ENCODE assay signal across 10 cellular contexts in genomic region chr7:20030915-20031362, GRCh38.
DNase-seq lines count a peak whose midpoint lies in the region; ATAC-seq and TF ChIP-seq lines count a peak whose summit lies in the region.
"Had no signal": no experiment of that assay in that cellular context is flagged by ENCODE, and none has a peak within 500 bp of the region (broad histone marks: within the 10 kb centered on the region; RNA-seq: fewer than 3 reads in every experiment).

No MANE protein-coding gene starts in this region.

- H3K4me1 Mint-ChIP-seq in natural killer cell treated with Interleukin-12 subunit alpha and Interleukin-12 subunit beta and Interleukin-15 and Interleukin-18, amount 100 ng/mL, for 72 hours (ENCODE audit: low read depth in 2 of 2) = no peaks in the 10 kb centered on the region

- H3K4me3 Mint-ChIP-seq in natural killer cell treated with Interleukin-12 subunit alpha and Interleukin-12 subunit beta and Interleukin-15 and Interleukin-18, amount 100 ng/mL, for 72 hours = no peak overlapping the region

- no peaks in the 10 kb centered on the region for H3K27me3 Mint-ChIP-seq in natural killer cell treated with Interleukin-12 subunit alpha and Interleukin-12 subunit beta and Interleukin-15 and Interleukin-18, amount 100 ng/mL, for 72 hours

- TF ChIP-seq CTCF in GM13977 (IDR thresholded peaks at IDR 0.05; ENCODE audit: extremely low read depth, insufficient read depth, missing control alignments) = no peak

- H3K36me3 Mint-ChIP-seq in natural killer cell treated with Interleukin-12 subunit alpha and Interleukin-12 subunit beta and Interleukin-15 and Interleukin-18, amount 100 ng/mL, for 72 hours = no peaks in the 10 kb centered on the region

- ATAC-seq in GM18909 (IDR thresholded peaks at IDR 0.05; ENCODE audit: poor library complexity, unreplicated experiment) (peak; percentile 61), HG02763 (IDR thresholded peaks at IDR 0.05; ENCODE audit: unreplicated experiment) (peak; percentile 32)
- ATAC-seq in natural killer cell treated with Interleukin-12 subunit alpha and Interleukin-12 subunit beta and Interleukin-15 and Interleukin-18, amount 100 ng/mL, for 72 hours = no peak
- ATAC-seq: right lobe of liver had no signal

- in situ Hi-C loops in GM13977 (cut with MboI; ENCODE audit: low pct_unique_long_range_greater_than_20kb, low sequenced_read_pairs, unreplicated experiment) = no loop called here

- peak; percentile 2 for DNase-seq in NCI-H460 (ENCODE audit: extremely low read depth, low read depth)
- DNase-seq in non-pigmented ciliary epithelial cell (ENCODE audit: low read depth) = peak; percentile 28
- no peak for DNase-seq in foreskin melanocyte
- no peak for DNase-seq in T1000 (lab: John Stamatoyannopoulos, UW)
- no peak for DNase-seq in GM13977 (ENCODE audit: low spot score)
- no peak for DNase-seq in natural killer cell treated with Interleukin-12 subunit alpha and Interleukin-12 subunit beta and Interleukin-15 and Interleukin-18, amount 100 ng/mL, for 72 hours (ENCODE audit: low spot score)
- DNase-seq: right lobe of liver, upper lobe of left lung had no signal

- H3K9me3 Mint-ChIP-seq in natural killer cell treated with Interleukin-12 subunit alpha and Interleukin-12 subunit beta and Interleukin-15 and Interleukin-18, amount 100 ng/mL, for 72 hours = peaks cover 7% of the 10 kb centered on the region

- H3K27ac Mint-ChIP-seq in natural killer cell treated with Interleukin-12 subunit alpha and Interleukin-12 subunit beta and Interleukin-15 and Interleukin-18, amount 100 ng/mL, for 72 hours = no peak overlapping the region

Comparison
In these comparisons a context has a peak if more than half of its experiments do, and no peak if none do; other contexts are left out.
1. ATAC-seq: peak in GM18909 (single experiment) and HG02763 (single experiment); none in natural killer cell treated with Interleukin-12 subunit alpha and Interleukin-12 subunit beta and Interleukin-15 and Interleukin-18, amount 100 ng/mL, for 72 hours (0 of 2).
2. DNase-seq: peak in NCI-H460 (single experiment) and non-pigmented ciliary epithelial cell (single experiment); none in foreskin melanocyte (single experiment), T1000 (single experiment), GM13977 (single experiment) and natural killer cell treated with Interleukin-12 subunit alpha and Interleukin-12 subunit beta and Interleukin-15 and Interleukin-18, amount 100 ng/mL, for 72 hours (single experiment).